In genomic region chr7:27176343-27176731, GRCh38 we compare ENCODE assay signal across 14 cellular contexts. TPM values are rescaled to one million over a fixed set of nuclear protein-coding genes. Genes with fewer than 3 reads are reported as not detected.
A peak's percentile ranks its signal among the peaks of the same experiment; 100 is the strongest.
DNase-seq lines count a peak whose midpoint lies in the region; ATAC-seq, FAIRE-seq and TF ChIP-seq lines count a peak whose summit lies in the region.
"Had no signal": no experiment of that assay in that cellular context is flagged by ENCODE, and none has a peak within 500 bp of the region (broad histone marks: within the 10 kb centered on the region; RNA-seq: fewer than 3 reads in every experiment).

No MANE protein-coding gene starts in this region.

- H3K27me3 ChIP-seq in small intestine (ENCODE audit: control insufficient read depth in 2 of 2, insufficient read depth in 2 of 2, low read length in 2 of 2) (peaks cover 12 to 78% of the 10 kb centered on the region in 2 donors), esophagus squamous epithelium (peaks cover 37 to 100% (median 70%) of the 10 kb centered on the region in 4 donors)

- H3K4me3 Mint-ChIP-seq in CD14-positive monocyte (peak overlapping the region in 1 of 2 donors; percentile 87), HFFc6 (peak overlapping the region; percentile 93)
- H3K4me3 Mint-ChIP-seq: activated naive CD4-positive, alpha-beta T cell treated with anti-CD3 and anti-CD28 coated beads, Interleukin-2, amount 50 U/mL, for 24 hours had no signal

- DNase-seq in CD14-positive monocyte (ENCODE audit: low spot score) (peak; percentile 23), HFFc6 (no peak), glomerular visceral epithelial cell (ENCODE audit: extremely low spot score) (peak; percentile 30), sciatic nerve (ENCODE audit: low spot score) (peak; percentile 51), small intestine (no peak), esophagus squamous epithelium (lab: John Stamatoyannopoulos, UW) (no peak)
- DNase-seq: activated CD4-positive, alpha-beta T cell treated with anti-CD3 and anti-CD28 coated beads for 4 hours; Kasumi-1; midbrain; NCI-H2029 had no signal

- H3K9me3 Mint-ChIP-seq in CD14-positive monocyte = peaks cover 0 to 30% (median 10%) of the 10 kb centered on the region in 7 donors
- H3K9me3 Mint-ChIP-seq in HFFc6 = no peaks in the 10 kb centered on the region
- H3K9me3 Mint-ChIP-seq: activated naive CD4-positive, alpha-beta T cell treated with anti-CD3 and anti-CD28 coated beads, Interleukin-2, amount 50 U/mL, for 24 hours had no signal

- H3K27ac Mint-ChIP-seq in CD14-positive monocyte = no peak overlapping the region
- H3K27ac Mint-ChIP-seq in HFFc6 = peak overlapping the region; percentile 97
- H3K27ac Mint-ChIP-seq: activated naive CD4-positive, alpha-beta T cell treated with anti-CD3 and anti-CD28 coated beads, Interleukin-2, amount 50 U/mL, for 24 hours had no signal

- no peaks in the 10 kb centered on the region for H3K4me1 ChIP-seq in small intestine (ENCODE audit: control insufficient read depth in 2 of 2, insufficient read depth in 1 of 2, low read depth in 1 of 2, low read length in 1 of 2)
- H3K4me1 ChIP-seq in esophagus squamous epithelium = peaks cover 26 to 45% (median 31%) of the 10 kb centered on the region in 3 donors

- H3K9me3 ChIP-seq in small intestine (ENCODE audit: control insufficient read depth, low read depth) = no peaks in the 10 kb centered on the region
- no peaks in the 10 kb centered on the region for H3K9me3 ChIP-seq in esophagus squamous epithelium

- H3K27me3 Mint-ChIP-seq in CD14-positive monocyte (ENCODE audit: low read depth in 3 of 3) (peaks cover 85 to 96% (median 90%) of the 10 kb centered on the region in 3 donors), HFFc6 (ENCODE audit: insufficient read depth) (peaks cover 25% of the 10 kb centered on the region)

- intact Hi-C loops in CD14-positive monocyte (cut with micrococcal nuclease) (no loop called here), sciatic nerve (cut with DNase I) (no loop called here), esophagus squamous epithelium (cut with DNase I) (no loop called here)

- H3K4me3 ChIP-seq in small intestine (ENCODE audit: low read depth in 1 of 2, low read length in 2 of 2) (no peak overlapping the region), esophagus squamous epithelium (no peak overlapping the region)

- 42 to 66% (median 60%) methylated on average over 7 of the region's 7 CpGs for WGBS in small intestine, 3 donors
- 93 to 97% methylated on average over 5 to 7 of the region's 7 CpGs for WGBS in esophagus squamous epithelium, 2 donors

- H3K36me3 ChIP-seq in small intestine (ENCODE audit: control insufficient read depth in 2 of 2, insufficient read depth in 2 of 2, low read length in 2 of 2) = no peaks in the 10 kb centered on the region
- H3K36me3 ChIP-seq in esophagus squamous epithelium = no peaks in the 10 kb centered on the region

- ATAC-seq in sciatic nerve = no peak
- no peak for ATAC-seq in GM21528 (IDR thresholded peaks at IDR 0.05; ENCODE audit: low FRiP score, unreplicated experiment)
- no peak for ATAC-seq in GM21619 (IDR thresholded peaks at IDR 0.05; ENCODE audit: unreplicated experiment)

- TF ChIP-seq CTCF in CD14-positive monocyte (IDR thresholded peaks at IDR 0.05) = no peak
- TF ChIP-seq CTCF in HFFc6 (IDR thresholded peaks at IDR 0.05) = no peak
- no peak for TF ChIP-seq CTCF in esophagus squamous epithelium (IDR thresholded peaks at IDR 0.05)

- H3K27ac ChIP-seq in small intestine (ENCODE audit: low read depth in 1 of 2, low read length in 1 of 2) = no peak overlapping the region
- H3K27ac ChIP-seq in esophagus squamous epithelium = no peak overlapping the region

- no peak for TF ChIP-seq POLR2A in esophagus squamous epithelium (IDR thresholded peaks at IDR 0.05)

- FAIRE-seq in small intestine (lab: Jason Lieb, UNC) = no peak

- peaks cover 35% of the 10 kb centered on the region for H3K4me1 Mint-ChIP-seq in CD14-positive monocyte
- peaks cover 62% of the 10 kb centered on the region for H3K4me1 Mint-ChIP-seq in HFFc6 (ENCODE audit: low read depth)

- peaks cover 10 to 23% of the 10 kb centered on the region in 2 donors for H3K36me3 Mint-ChIP-seq in CD14-positive monocyte
- H3K36me3 Mint-ChIP-seq in HFFc6 (ENCODE audit: low read depth) = peaks cover 52% of the 10 kb centered on the region
- H3K36me3 Mint-ChIP-seq: CD8-positive, alpha-beta memory T cell had no signal

RNA-seq across cellular contexts. Expression of gene HOXA10, which starts 2.2 kb away (rescaled TPM):
- polyA plus RNA-seq in CD14-positive monocyte (1 to 10 TPM in 1 of 2 donors, under 1 TPM in 1; 0.33 to 3.2 TPM), small intestine (under 1 TPM in 1 of 3 donors, not detected in 2; 0.06 TPM)
- 10 to 100 TPM; 38.9 to 43.5 (median 41.1) TPM for total RNA-seq in HFFc6 (2021; fragmentation: NEBNext Ultra II Directional; extraction: Animal tissue kit (Norgen Biotek cat#: 25700))
- total RNA-seq in sciatic nerve (11.2 TPM), esophagus squamous epithelium (not detected)
- total RNA-seq: CD8-positive, alpha-beta memory T cell had no signal

RNA-seq across cellular contexts. Expression of gene HOXA11, which starts 8.7 kb away (rescaled TPM):
- polyA plus RNA-seq in CD14-positive monocyte (not detected), small intestine (not detected)
- total RNA-seq in HFFc6 (2021; fragmentation: NEBNext Ultra II Directional; extraction: Animal tissue kit (Norgen Biotek cat#: 25700)) = 10 to 100 TPM; 33.1 to 42.1 (median 39.1) TPM
- total RNA-seq in sciatic nerve (1.3 TPM), esophagus squamous epithelium (not detected)
- total RNA-seq: CD8-positive, alpha-beta memory T cell had no signal
- polyA plus RNA-seq: CD8-positive, alpha-beta memory T cell had no signal

RNA-seq across cellular contexts. Expression of gene HOXA9, which starts 11.0 kb away (rescaled TPM):
- polyA plus RNA-seq in CD14-positive monocyte (1 to 10 TPM in 1 of 2 donors, under 1 TPM in 1; 0.55 to 1.9 TPM), small intestine (under 1 TPM in 1 of 3 donors, not detected in 2; 0.28 TPM)
- total RNA-seq in HFFc6 (2021; fragmentation: NEBNext Ultra II Directional; extraction: Animal tissue kit (Norgen Biotek cat#: 25700)) = 10 to 100 TPM; 25.2 to 37.0 (median 26.7) TPM
- total RNA-seq in sciatic nerve (7.1 TPM), esophagus squamous epithelium (1 to 10 TPM in 1 of 4 donors, under 1 TPM in 1, not detected in 2; 0.57 to 1.1 TPM)
- total RNA-seq: CD8-positive, alpha-beta memory T cell had no signal
- polyA plus RNA-seq: CD8-positive, alpha-beta memory T cell had no signal

RNA-seq across cellular contexts. Expression of gene HOXA7, which starts 19.9 kb away (rescaled TPM):
- polyA plus RNA-seq in CD14-positive monocyte = not detected
- 1 to 10 TPM; 6.2 to 8.2 (median 6.8) TPM for total RNA-seq in HFFc6 (2021; fragmentation: NEBNext Ultra II Directional; extraction: Animal tissue kit (Norgen Biotek cat#: 25700))
- 6.2 TPM for total RNA-seq in sciatic nerve
- 1 to 10 TPM in 2 of 3 donors, not detected in 1; 1.1 to 1.9 TPM for polyA plus RNA-seq in small intestine
- under 1 TPM; 0.23 to 0.76 (median 0.48) TPM for total RNA-seq in esophagus squamous epithelium
- total RNA-seq: CD8-positive, alpha-beta memory T cell had no signal
- polyA plus RNA-seq: CD8-positive, alpha-beta memory T cell had no signal

RNA-seq across cellular contexts. Expression of gene HOXA13, which starts 23.6 kb away (rescaled TPM):
- polyA plus RNA-seq in CD14-positive monocyte (not detected), small intestine (not detected)
- total RNA-seq in HFFc6 (2021; fragmentation: NEBNext Ultra II Directional; extraction: Animal tissue kit (Norgen Biotek cat#: 25700)) = 10 to 100 TPM; 11.1 to 16.0 (median 13.1) TPM
- total RNA-seq in sciatic nerve (0.18 TPM), esophagus squamous epithelium (not detected)
- total RNA-seq: CD8-positive, alpha-beta memory T cell had no signal
- polyA plus RNA-seq: CD8-positive, alpha-beta memory T cell had no signal

Comparison
In these comparisons a context has a peak if more than half of its experiments do, and no peak if none do; other contexts are left out.
1. DNase-seq: peak in CD14-positive monocyte (single experiment), glomerular visceral epithelial cell (single experiment) and sciatic nerve (single experiment); none in HFFc6 (single experiment), small intestine (single experiment) and esophagus squamous epithelium (single experiment).
2. RNA of gene HOXA10, which starts 2.2 kb away (total RNA-seq): 38.9 to 43.5 TPM in HFFc6 and 11.2 TPM in sciatic nerve (single experiment); not detected in esophagus squamous epithelium; every median in the first group is over 10 times any median in the second.
3. RNA of gene HOXA11, which starts 8.7 kb away (total RNA-seq): 33.1 to 42.1 TPM in HFFc6; 1.3 TPM in sciatic nerve (single experiment) and not detected in esophagus squamous epithelium; every median in the first group is over 10 times any median in the second.